ENCODE assay signal across 14 cellular contexts in genomic region chr14:94726649-94727048, GRCh38. TPM values are rescaled to one million over a fixed set of nuclear protein-coding genes. Genes with fewer than 3 reads are reported as not detected.
"Had no signal": no experiment of that assay in that cellular context is flagged by ENCODE, and none has a peak within 500 bp of the region (broad histone marks: within the 10 kb centered on the region; RNA-seq: fewer than 3 reads in every experiment).

No MANE protein-coding gene starts in this region.

RNA-seq across cellular contexts. Expression of gene GSC, which starts 43.3 kb away (rescaled TPM):
- total RNA-seq: activated naive CD4-positive, alpha-beta T cell treated with anti-CD3 and anti-CD28 coated beads for 36 hours; activated naive CD4-positive, alpha-beta T cell treated with anti-CD3 and anti-CD28 coated beads, Interleukin-2, amount 50 U/mL, for 72 hours; activated naive CD8-positive, alpha-beta T cell treated with anti-CD3 and anti-CD28 coated beads for 36 hours; activated naive CD8-positive, alpha-beta T cell treated with anti-CD3 and anti-CD28 coated beads, Interleukin-2, amount 10 ng/mL, durations not matched to agents 7 days and 5 days; activated T-cell treated with anti-CD3 and anti-CD28 coated beads, Interleukin-2, amount 50 U/mL, for 4 hours; activated T-helper 1 cell treated with anti-CD3 and anti-CD28 coated beads, Interleukin-12 subunit alpha, Interleukin-12 subunit beta, Interleukin-2, Interleukin-4 antibody, amounts not matched to agents 30 ng/mL and 10 ng/mL and 1 ng/mL, durations not matched to agents 14 hours and 24 hours and 36 hours; activated T-helper 17 cell treated with anti-CD3 and anti-CD28 coated beads, Interleukin-2, amount 50 U/mL, for 72 hours; activated T-helper 2 cell treated with anti-CD3 and anti-CD28 coated beads, Interferon-gamma antibody, Interleukin-2, Interleukin-4, amounts not matched to agents 10 μg/mL and 5 μg/mL and 100 μg/mL, durations not matched to agents 14 hours and 24 hours and 36 hours; ascending aorta; astrocyte; bronchial epithelial cell; cerebellum; chondrocyte had no signal
- polyA plus RNA-seq: aorta had no signal
